ENCODE assay signal across 1 cellular context in genomic region chr1:16178596-16179497, GRCh38.
A peak's percentile ranks its signal among the peaks of the same experiment; 100 is the strongest.
TF ChIP-seq lines count a peak whose summit lies in the region.

No MANE protein-coding gene starts in this region.

TF ChIP-seq in HepG2, 621 proteins besides CTCF, POLR2A, EP300 and RAD21 (continues in another document):
- no peak; the same call in 1 of the 2 replicates for TF ChIP-seq STAG1 (CRISPR knock-in tag; IDR thresholded peaks at IDR 0.05)
- no peak for TF ChIP-seq MXD4 (CRISPR knock-in tag; IDR thresholded peaks at IDR 0.05)
- TF ChIP-seq ZFX (CRISPR knock-in tag; IDR thresholded peaks at IDR 0.05; ENCODE audit: low read depth) = peak; percentile 63
- TF ChIP-seq SMAD9 (CRISPR knock-in tag; IDR thresholded peaks at IDR 0.05) = no peak
- TF ChIP-seq ZNF546 (CRISPR knock-in tag; conservative IDR thresholded peaks at IDR 0.05) = no peak
- TF ChIP-seq ZNF224 (CRISPR knock-in tag; IDR thresholded peaks at IDR 0.05) = no peak
- TF ChIP-seq ZNF850 (CRISPR knock-in tag; conservative IDR thresholded peaks at IDR 0.05) = no peak
- peak; percentile 87 for TF ChIP-seq RARA (CRISPR knock-in tag; IDR thresholded peaks at IDR 0.05)
- TF ChIP-seq ZNF496 (CRISPR knock-in tag; IDR thresholded peaks at IDR 0.05; ENCODE audit: insufficient replicate concordance) = no peak
- no peak for TF ChIP-seq PRDM15 (CRISPR knock-in tag; IDR thresholded peaks at IDR 0.05)
- TF ChIP-seq BRCA1 (CRISPR knock-in tag; IDR thresholded peaks at IDR 0.05) = 0 out of 2 replicates have a peak, but pooled peaks have one; percentile 23
- 0 out of 2 replicates have a peak, but pooled peaks have one; percentile 48 for TF ChIP-seq ZNF335 (CRISPR knock-in tag; IDR thresholded peaks at IDR 0.05)
- TF ChIP-seq ZNF619 (CRISPR knock-in tag; IDR thresholded peaks at IDR 0.05) = no peak
- no peak for TF ChIP-seq KMT2B (CRISPR knock-in tag; IDR thresholded peaks at IDR 0.05)
- peak; percentile 96 for TF ChIP-seq ADNP (CRISPR knock-in tag; IDR thresholded peaks at IDR 0.05)
- peak; percentile 86 for TF ChIP-seq ZNF687 (CRISPR knock-in tag; IDR thresholded peaks at IDR 0.05)
- peak; percentile 83 for TF ChIP-seq JUN (CRISPR knock-in tag; IDR thresholded peaks at IDR 0.05)
- no peak for TF ChIP-seq ZBTB49 (CRISPR knock-in tag; IDR thresholded peaks at IDR 0.05; ENCODE audit: borderline replicate concordance)
- no peak for TF ChIP-seq XRCC5 (optimal IDR thresholded peaks at IDR 0.05; ENCODE audit: low read length)
- TF ChIP-seq TAF15 (IDR thresholded peaks at IDR 0.05; ENCODE audit: low read depth, low read length, poor library complexity, severe bottlenecking) = no peak
- TF ChIP-seq TOE1 (CRISPR knock-in tag; IDR thresholded peaks at IDR 0.05) = no peak
- TF ChIP-seq ZNF205 (CRISPR knock-in tag; IDR thresholded peaks at IDR 0.05) = no peak; the same call in 1 of the 2 replicates
- peak; percentile 28; the same call in 1 of the 2 replicates for TF ChIP-seq USF2 (IDR thresholded peaks at IDR 0.05; ENCODE audit: low read depth, low read length)
- peak; percentile 88; the same call in 1 of the 2 replicates for TF ChIP-seq USF2 (CRISPR knock-in tag; IDR thresholded peaks at IDR 0.05; ENCODE audit: borderline replicate concordance)
- TF ChIP-seq ZMYM3 (CRISPR knock-in tag; IDR thresholded peaks at IDR 0.05) = peak; percentile 100
- no peak for TF ChIP-seq BCLAF1 (IDR thresholded peaks at IDR 0.05)
- peak; percentile 26; the same call in 1 of the 2 replicates for TF ChIP-seq TGIF2 (CRISPR knock-in tag; IDR thresholded peaks at IDR 0.05)
- peak; percentile 58; the same call in 1 of the 2 replicates for TF ChIP-seq ZNF710 (CRISPR knock-in tag; IDR thresholded peaks at IDR 0.05; ENCODE audit: borderline replicate concordance)
- no peak for TF ChIP-seq CBFB (CRISPR knock-in tag; IDR thresholded peaks at IDR 0.05)
- TF ChIP-seq MNT (IDR thresholded peaks at IDR 0.05) = no peak
- peak; percentile 61; the same call in 1 of the 2 replicates for TF ChIP-seq TFDP1 (CRISPR knock-in tag; IDR thresholded peaks at IDR 0.05; ENCODE audit: borderline replicate concordance)
- no peak for TF ChIP-seq ZNF276 (CRISPR knock-in tag; IDR thresholded peaks at IDR 0.05; ENCODE audit: low read depth)
- TF ChIP-seq ZNF784 (CRISPR knock-in tag; IDR thresholded peaks at IDR 0.05; ENCODE audit: borderline replicate concordance) = 0 out of 2 replicates have a peak, but pooled peaks have one; percentile 52
- TF ChIP-seq GATAD2A (CRISPR knock-in tag; IDR thresholded peaks at IDR 0.05) = peak; percentile 78
